Comparison of ENCODE assay signal across 9 cellular contexts in the genomic region with DNA sequence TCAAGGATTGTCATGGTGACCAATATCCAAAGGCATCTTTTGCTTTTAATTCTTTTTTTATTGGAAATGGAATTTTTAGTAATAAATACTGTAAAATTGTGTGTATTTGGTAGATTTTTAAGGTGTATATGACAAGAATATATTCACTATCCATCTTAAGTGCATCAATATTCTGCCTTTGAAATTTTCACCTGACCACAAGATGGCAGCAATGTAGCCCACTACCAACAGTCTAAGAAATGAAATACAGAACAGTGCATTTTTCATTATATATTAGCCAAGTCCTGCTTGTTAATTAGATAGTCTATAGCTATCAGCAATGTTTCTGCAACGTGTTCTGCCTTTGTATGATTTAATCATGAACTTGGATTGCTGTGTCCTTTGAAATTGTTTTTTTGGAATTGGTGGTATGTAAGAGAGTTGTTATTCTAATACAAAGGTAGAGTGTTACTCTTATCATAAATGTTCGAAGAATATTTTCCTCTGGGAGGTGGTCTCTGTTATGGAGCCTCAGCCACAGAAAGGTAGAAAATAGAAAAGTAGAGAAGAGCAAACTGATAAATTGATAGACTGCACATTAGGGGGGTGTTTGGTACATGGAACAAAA. TPM values are rescaled to one million over a fixed set of nuclear protein-coding genes. Genes with fewer than 3 reads are reported as not detected.
DNase-seq lines count a peak whose midpoint lies in the region; ATAC-seq and TF ChIP-seq lines count a peak whose summit lies in the region.
"Had no signal": no experiment of that assay in that cellular context is flagged by ENCODE, and none has a peak within 500 bp of the region (broad histone marks: within the 10 kb centered on the region; RNA-seq: fewer than 3 reads in every experiment).

No MANE protein-coding gene starts in this region.

- no peaks in the 10 kb centered on the region for H3K79me2 ChIP-seq in KMS-11 (ENCODE audit: insufficient read depth, low read depth)

- H3K36me3 ChIP-seq in CD4-positive, CD25-positive, alpha-beta regulatory T cell (ENCODE audit: control insufficient read depth, insufficient read depth, low read length): no peaks in the 10 kb centered on the region
- no peaks in the 10 kb centered on the region for H3K36me3 ChIP-seq in KMS-11 (ENCODE audit: insufficient read depth)

- H3K27ac ChIP-seq in CD4-positive, CD25-positive, alpha-beta regulatory T cell (ENCODE audit: insufficient read depth, low read length, poor library complexity, severe bottlenecking): no peak overlapping the region
- H3K27ac ChIP-seq in KMS-11: no peak overlapping the region

- peaks cover 4% of the 10 kb centered on the region; the same call in 1 of the 2 replicates for H4K20me1 ChIP-seq in KMS-11 (ENCODE audit: insufficient read depth)

- peaks cover 0 to 7% (median 0%) of the 10 kb centered on the region in 4 donors for H3K4me1 Mint-ChIP-seq in CD4-positive, CD25-positive, alpha-beta regulatory T cell
- peaks cover 2% of the 10 kb centered on the region for H3K4me1 Mint-ChIP-seq in activated CD8-positive, alpha-beta memory T cell treated with anti-CD3 and anti-CD28 coated beads, Interleukin-2, amount 10 ng/mL, durations not matched to agents 7 days and 5 days
- H3K4me1 Mint-ChIP-seq: memory B cell had no signal

- H2AFZ ChIP-seq in KMS-11 (ENCODE audit: low read depth): no peak overlapping the region

- H3K27me3 ChIP-seq in CD4-positive, CD25-positive, alpha-beta regulatory T cell (ENCODE audit: control insufficient read depth, insufficient read depth, low read length): no peaks in the 10 kb centered on the region
- H3K27me3 ChIP-seq in KMS-11 (ENCODE audit: insufficient read depth, low read depth): no peaks in the 10 kb centered on the region

- H3K4me1 ChIP-seq in CD4-positive, CD25-positive, alpha-beta regulatory T cell (ENCODE audit: control insufficient read depth, insufficient read depth, low read length, poor library complexity, severe bottlenecking): no peaks in the 10 kb centered on the region
- H3K4me1 ChIP-seq in KMS-11 (ENCODE audit: low read depth, poor library complexity, severe bottlenecking): peaks cover 19% of the 10 kb centered on the region

- peak in 2 of 3 donors; percentile 13 to 51 for DNase-seq in CD4-positive, CD25-positive, alpha-beta regulatory T cell
- peak; percentile 56 for DNase-seq in astrocyte of the hippocampus (ENCODE audit: low read depth, low spot score)
- DNase-seq in kidney glomerular epithelial cell (lab: John Stamatoyannopoulos, UW): peak; percentile 44
- DNase-seq in activated CD8-positive, alpha-beta memory T cell treated with anti-CD3 and anti-CD28 coated beads, Interleukin-2, amount 10 ng/mL, durations not matched to agents 7 days and 5 days: no peak
- no peak for DNase-seq in SHP77 treated with DMSO at 0.1 percent for 48 hours (lab: John Stamatoyannopoulos, UW)
- DNase-seq in NCI-H2107 (lab: John Stamatoyannopoulos, UW): no peak

- no peak for TF ChIP-seq POLR2A in GM18505 (IDR thresholded peaks at IDR 0.05; ENCODE audit: borderline replicate concordance, extremely low read depth, insufficient read depth, insufficient read length)

- no peak overlapping the region for H3K4me3 Mint-ChIP-seq in CD4-positive, CD25-positive, alpha-beta regulatory T cell
- H3K4me3 Mint-ChIP-seq in activated CD8-positive, alpha-beta memory T cell treated with anti-CD3 and anti-CD28 coated beads, Interleukin-2, amount 10 ng/mL, durations not matched to agents 7 days and 5 days: no peak overlapping the region
- H3K4me3 Mint-ChIP-seq: memory B cell had no signal

- H3K4me3 ChIP-seq in CD4-positive, CD25-positive, alpha-beta regulatory T cell (ENCODE audit: low read depth, low read length): no peak overlapping the region
- H3K4me3 ChIP-seq in KMS-11 (IDR thresholded peaks at IDR 0.05; ENCODE audit: insufficient read depth, low read depth, low read length): no peak overlapping the region

- no peaks in the 10 kb centered on the region for H3K9me3 ChIP-seq in CD4-positive, CD25-positive, alpha-beta regulatory T cell (ENCODE audit: control insufficient read depth in 2 of 2, low read length in 2 of 2)

- H3K9ac ChIP-seq in KMS-11: no peak overlapping the region

- no peaks in the 10 kb centered on the region for H3K36me3 Mint-ChIP-seq in CD4-positive, CD25-positive, alpha-beta regulatory T cell
- H3K36me3 Mint-ChIP-seq in activated CD8-positive, alpha-beta memory T cell treated with anti-CD3 and anti-CD28 coated beads, Interleukin-2, amount 10 ng/mL, durations not matched to agents 7 days and 5 days: no peaks in the 10 kb centered on the region
- H3K36me3 Mint-ChIP-seq: memory B cell had no signal

- H3K27me3 Mint-ChIP-seq in CD4-positive, CD25-positive, alpha-beta regulatory T cell: no peaks in the 10 kb centered on the region
- no peaks in the 10 kb centered on the region for H3K27me3 Mint-ChIP-seq in activated CD8-positive, alpha-beta memory T cell treated with anti-CD3 and anti-CD28 coated beads, Interleukin-2, amount 10 ng/mL, durations not matched to agents 7 days and 5 days
- H3K27me3 Mint-ChIP-seq: memory B cell had no signal

- CTCF ChIA-PET in activated CD8-positive, alpha-beta memory T cell treated with anti-CD3 and anti-CD28 coated beads, Interleukin-2, amount 10 ng/mL, durations not matched to agents 7 days and 5 days (lab: Charles Lee): interaction anchor here (2.4 kb wide), 1 partner anchor 85 kb away, joined by 8 read pairs; no protein-coding TSS in a partner anchor

- ATAC-seq in CD4-positive, CD25-positive, alpha-beta regulatory T cell (ENCODE audit: low read depth in 2 of 2): no peak
- ATAC-seq in GM18505 (IDR thresholded peaks at IDR 0.05; ENCODE audit: unreplicated experiment): peak; percentile 68
- ATAC-seq in activated CD8-positive, alpha-beta memory T cell treated with anti-CD3 and anti-CD28 coated beads, Interleukin-2, amount 10 ng/mL, durations not matched to agents 7 days and 5 days: no peak

- no peaks in the 10 kb centered on the region for H3K9me3 Mint-ChIP-seq in CD4-positive, CD25-positive, alpha-beta regulatory T cell
- no peaks in the 10 kb centered on the region for H3K9me3 Mint-ChIP-seq in activated CD8-positive, alpha-beta memory T cell treated with anti-CD3 and anti-CD28 coated beads, Interleukin-2, amount 10 ng/mL, durations not matched to agents 7 days and 5 days (ENCODE audit: low read depth)
- H3K9me3 Mint-ChIP-seq: memory B cell had no signal

- TF ChIP-seq CTCF in KMS-11 (conservative IDR thresholded peaks at IDR 0.05; ENCODE audit: low read depth, low read length): peak; percentile 82

- H3K27ac Mint-ChIP-seq in CD4-positive, CD25-positive, alpha-beta regulatory T cell: no peak overlapping the region
- no peak overlapping the region for H3K27ac Mint-ChIP-seq in activated CD8-positive, alpha-beta memory T cell treated with anti-CD3 and anti-CD28 coated beads, Interleukin-2, amount 10 ng/mL, durations not matched to agents 7 days and 5 days
- H3K27ac Mint-ChIP-seq: memory B cell had no signal

- H3K4me2 ChIP-seq in KMS-11: no peak overlapping the region

RNA-seq across cellular contexts. Expression of gene HPGDS, which starts 38.2 kb away (rescaled TPM):
- total RNA-seq in CD4-positive, CD25-positive, alpha-beta regulatory T cell: 0.39 TPM
- polyA plus RNA-seq in CD4-positive, CD25-positive, alpha-beta regulatory T cell: 1 to 10 TPM in 2 of 4 donors, not detected in 2; 1.1 to 2.5 TPM
- under 1 TPM; 0.41 to 0.66 TPM for total RNA-seq in activated CD8-positive, alpha-beta memory T cell treated with anti-CD3 and anti-CD28 coated beads, Interleukin-2, amount 10 ng/mL, durations not matched to agents 7 days and 5 days

Comparison
In these comparisons a context has a peak if more than half of its experiments do, and no peak if none do; other contexts are left out.
1. DNase-seq: peak in CD4-positive, CD25-positive, alpha-beta regulatory T cell (2 of 3), astrocyte of the hippocampus (single experiment) and kidney glomerular epithelial cell (single experiment); none in activated CD8-positive, alpha-beta memory T cell treated with anti-CD3 and anti-CD28 coated beads, Interleukin-2, amount 10 ng/mL, durations not matched to agents 7 days and 5 days (single experiment), SHP77 treated with DMSO at 0.1 percent for 48 hours (single experiment) and NCI-H2107 (single experiment).